Comparison of ENCODE assay signal across 1 cellular context in the genomic region with DNA sequence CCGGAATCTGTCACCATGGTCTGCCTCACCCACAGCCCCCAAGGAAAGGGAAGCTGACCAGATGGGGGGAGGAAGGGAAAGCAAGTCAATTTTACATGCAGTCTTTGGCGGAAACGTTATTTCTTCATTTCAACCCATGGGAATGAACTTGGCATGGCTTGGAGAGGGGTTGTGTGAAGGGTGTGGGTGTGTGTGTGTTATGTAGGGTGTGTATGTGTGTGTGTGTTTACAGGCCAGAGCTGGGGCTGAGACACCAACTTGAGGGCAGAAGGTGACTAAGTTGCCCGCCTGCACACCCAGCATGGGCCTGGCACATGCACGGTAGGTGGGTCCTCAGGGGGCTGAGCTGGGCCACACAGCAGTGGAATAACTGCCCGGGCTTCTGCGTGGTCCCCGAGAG.
TF ChIP-seq lines count a peak whose summit lies in the region.

No MANE protein-coding gene starts in this region.

TF ChIP-seq in WTC11, 78 proteins besides CTCF, POLR2A, EP300 and RAD21:
- TF ChIP-seq SOX15 (CRISPR knock-in tag; IDR thresholded peaks at IDR 0.05): no peak
- no peak for TF ChIP-seq SP1 (CRISPR knock-in tag; conservative IDR thresholded peaks at IDR 0.05)
- no peak for TF ChIP-seq NR3C1 (CRISPR knock-in tag; conservative IDR thresholded peaks at IDR 0.05; ENCODE audit: low read depth)
- TF ChIP-seq, protein P1, sequence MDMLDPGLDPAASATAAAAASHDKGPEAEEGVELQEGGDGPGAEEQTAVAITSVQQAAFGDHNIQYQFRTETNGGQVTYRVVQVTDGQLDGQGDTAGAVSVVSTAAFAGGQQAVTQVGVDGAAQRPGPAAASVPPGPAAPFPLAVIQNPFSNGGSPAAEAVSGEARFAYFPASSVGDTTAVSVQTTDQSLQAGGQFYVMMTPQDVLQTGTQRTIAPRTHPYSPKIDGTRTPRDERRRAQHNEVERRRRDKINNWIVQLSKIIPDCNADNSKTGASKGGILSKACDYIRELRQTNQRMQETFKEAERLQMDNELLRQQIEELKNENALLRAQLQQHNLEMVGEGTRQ (CRISPR knock-in tag; IDR thresholded peaks at IDR 0.05): no peak
- TF ChIP-seq ZNF232 (CRISPR knock-in tag; IDR thresholded peaks at IDR 0.05): no peak
- TF ChIP-seq, protein P2, sequence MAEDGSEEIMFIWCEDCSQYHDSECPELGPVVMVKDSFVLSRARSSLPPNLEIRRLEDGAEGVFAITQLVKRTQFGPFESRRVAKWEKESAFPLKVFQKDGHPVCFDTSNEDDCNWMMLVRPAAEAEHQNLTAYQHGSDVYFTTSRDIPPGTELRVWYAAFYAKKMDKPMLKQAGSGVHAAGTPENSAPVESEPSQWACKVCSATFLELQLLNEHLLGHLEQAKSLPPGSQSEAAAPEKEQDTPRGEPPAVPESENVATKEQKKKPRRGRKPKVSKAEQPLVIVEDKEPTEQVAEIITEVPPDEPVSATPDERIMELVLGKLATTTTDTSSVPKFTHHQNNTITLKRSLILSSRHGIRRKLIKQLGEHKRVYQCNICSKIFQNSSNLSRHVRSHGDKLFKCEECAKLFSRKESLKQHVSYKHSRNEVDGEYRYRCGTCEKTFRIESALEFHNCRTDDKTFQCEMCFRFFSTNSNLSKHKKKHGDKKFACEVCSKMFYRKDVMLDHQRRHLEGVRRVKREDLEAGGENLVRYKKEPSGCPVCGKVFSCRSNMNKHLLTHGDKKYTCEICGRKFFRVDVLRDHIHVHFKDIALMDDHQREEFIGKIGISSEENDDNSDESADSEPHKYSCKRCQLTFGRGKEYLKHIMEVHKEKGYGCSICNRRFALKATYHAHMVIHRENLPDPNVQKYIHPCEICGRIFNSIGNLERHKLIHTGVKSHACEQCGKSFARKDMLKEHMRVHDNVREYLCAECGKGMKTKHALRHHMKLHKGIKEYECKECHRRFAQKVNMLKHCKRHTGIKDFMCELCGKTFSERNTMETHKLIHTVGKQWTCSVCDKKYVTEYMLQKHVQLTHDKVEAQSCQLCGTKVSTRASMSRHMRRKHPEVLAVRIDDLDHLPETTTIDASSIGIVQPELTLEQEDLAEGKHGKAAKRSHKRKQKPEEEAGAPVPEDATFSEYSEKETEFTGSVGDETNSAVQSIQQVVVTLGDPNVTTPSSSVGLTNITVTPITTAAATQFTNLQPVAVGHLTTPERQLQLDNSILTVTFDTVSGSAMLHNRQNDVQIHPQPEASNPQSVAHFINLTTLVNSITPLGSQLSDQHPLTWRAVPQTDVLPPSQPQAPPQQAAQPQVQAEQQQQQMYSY (CRISPR knock-in tag; IDR thresholded peaks at IDR 0.05): no peak
- TF ChIP-seq ZNF416 (CRISPR knock-in tag; IDR thresholded peaks at IDR 0.05): no peak
- no peak for TF ChIP-seq CDX4 (CRISPR knock-in tag; IDR thresholded peaks at IDR 0.05; ENCODE audit: borderline replicate concordance)
- TF ChIP-seq JAZF1 (CRISPR knock-in tag; IDR thresholded peaks at IDR 0.05): no peak
- no peak for TF ChIP-seq AR (CRISPR knock-in tag; IDR thresholded peaks at IDR 0.05)
- TF ChIP-seq ZNF121 (CRISPR knock-in tag; IDR thresholded peaks at IDR 0.05): no peak
- TF ChIP-seq NFATC4 (CRISPR knock-in tag; IDR thresholded peaks at IDR 0.05): no peak
- no peak for TF ChIP-seq CBFB (CRISPR knock-in tag; IDR thresholded peaks at IDR 0.05; ENCODE audit: low read depth)
